Comparison of ENCODE assay signal across 31 cellular contexts in the genomic region with DNA sequence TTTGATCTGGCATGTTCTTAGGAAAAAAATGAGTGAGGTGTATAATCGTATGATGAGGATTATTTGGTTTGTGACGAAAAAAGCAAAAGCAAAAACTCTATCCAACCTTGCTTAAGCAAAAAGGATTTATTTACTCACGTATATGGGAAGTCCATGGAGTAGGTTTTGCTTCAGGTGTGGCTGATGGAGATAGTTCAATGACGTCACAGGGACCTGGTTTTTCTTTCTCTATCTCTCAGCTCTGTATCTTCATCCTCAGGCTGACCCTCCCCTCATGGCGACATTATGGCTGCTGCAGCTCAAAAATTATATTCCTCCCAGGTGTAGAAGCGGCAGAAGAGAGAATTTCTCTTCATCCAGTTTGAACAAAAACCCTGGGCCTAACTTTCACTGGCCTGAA.
"Had no signal": no experiment of that assay in that cellular context is flagged by ENCODE, and none has a peak within 500 bp of the region (broad histone marks: within the 10 kb centered on the region; RNA-seq: fewer than 3 reads in every experiment).

No MANE protein-coding gene starts in this region.

- H3K4me3 ChIP-seq: Peyer's patch had no signal

- FAIRE-seq: bronchial epithelial cell had no signal

- H3K27me3 ChIP-seq: Peyer's patch had no signal

- DNase-seq: activated CD4-positive, alpha-beta memory T cell treated with anti-CD3 and anti-CD28 coated beads, Interleukin-2, amount 10 ng/mL, durations not matched to agents 7 days and 5 days; activated CD4-positive, alpha-beta T cell treated with anti-CD3 and anti-CD28 coated beads for 1 hour; activated CD4-positive, alpha-beta T cell treated with anti-CD3 and anti-CD28 coated beads for 48 hours; activated CD4-positive, CD25-positive, alpha-beta regulatory T cell; activated effector memory CD4-positive, alpha-beta T cell treated with Interleukin-2 at 50 U/mL for 16 hours; activated naive CD4-positive, alpha-beta T cell treated with anti-CD3 and anti-CD28 coated beads, Interleukin-2, amount 10 ng/mL, durations not matched to agents 7 days and 5 days; activated naive CD8-positive, alpha-beta T cell treated with anti-CD3 and anti-CD28 coated beads, Interleukin-2, amount 50 U/mL, for 24 hours; activated T-cell treated with anti-CD3 and anti-CD28 coated beads, Interleukin-2, amount 50 U/mL, for 48 hours; anterior cingulate cortex; caudate nucleus; cerebellar nuclear complex; NCI-H1092 treated with DMSO at 0.1 percent for 48 hours; NCI-H1417; NCI-H146; NCI-H187; NCI-H2029 treated with DMSO at 0.1 percent for 48 hours; NCI-H2107; NCI-H2171; NCI-H510A; NCI-H526; NCI-H748 treated with DMSO at 0.1 percent for 48 hours; NK-92 treated with Interleukin-12 subunit alpha and Interleukin-12 subunit beta, amount 100 ng/mL, for 24 hours; PC-3; Peyer's patch; RPMI8226; SIG-M5; T-cell; T1000; WERI-Rb-1 had no signal

- ATAC-seq: activated naive CD8-positive, alpha-beta T cell treated with anti-CD3 and anti-CD28 coated beads, Interleukin-2, amount 50 U/mL, for 24 hours; PC-3; SK-N-SH treated with all-trans-retinoic acid at 6 μM for 48 hours; T-cell had no signal

- H3K9me3 ChIP-seq: Peyer's patch had no signal

- H3K27ac ChIP-seq: Peyer's patch, WERI-Rb-1 had no signal

- H3K36me3 ChIP-seq: Peyer's patch, WERI-Rb-1 had no signal
